9 cellular contexts compared by ENCODE assay signal in genomic region chr1:232211149-232211548, GRCh38.
DNase-seq lines count a peak whose midpoint lies in the region; ATAC-seq, FAIRE-seq and TF ChIP-seq lines count a peak whose summit lies in the region.
"Had no signal": no experiment of that assay in that cellular context is flagged by ENCODE, and none has a peak within 500 bp of the region (broad histone marks: within the 10 kb centered on the region; RNA-seq: fewer than 3 reads in every experiment).

No MANE protein-coding gene starts in this region.

- H3K36me3 Mint-ChIP-seq in osteocyte (ENCODE audit: unreplicated experiment) = no peaks in the 10 kb centered on the region
- no peaks in the 10 kb centered on the region for H3K36me3 Mint-ChIP-seq in activated T-helper 17 cell treated with anti-CD3 and anti-CD28 coated beads, Interleukin-2, amount 50 U/mL, for 72 hours (ENCODE audit: low read depth)

- in situ Hi-C loops in astrocyte of the spinal cord (cut with HindIII; ENCODE audit: low sequenced_read_pairs) = no loop called here

- peaks cover 25% of the 10 kb centered on the region for H3K4me1 Mint-ChIP-seq in osteocyte (ENCODE audit: unreplicated experiment)
- no peaks in the 10 kb centered on the region for H3K4me1 Mint-ChIP-seq in activated T-helper 17 cell treated with anti-CD3 and anti-CD28 coated beads, Interleukin-2, amount 50 U/mL, for 72 hours

- TF ChIP-seq CTCF in astrocyte of the spinal cord (IDR thresholded peaks at IDR 0.05; ENCODE audit: low read depth, low read length) (peak; percentile 47), osteocyte (IDR thresholded peaks at IDR 0.05) (peak; percentile 34)

- no peak overlapping the region for H3K27ac Mint-ChIP-seq in osteocyte (ENCODE audit: unreplicated experiment)
- no peak overlapping the region for H3K27ac Mint-ChIP-seq in activated T-helper 17 cell treated with anti-CD3 and anti-CD28 coated beads, Interleukin-2, amount 50 U/mL, for 72 hours

- no peak overlapping the region for H3K4me3 Mint-ChIP-seq in osteocyte (ENCODE audit: unreplicated experiment)
- no peak overlapping the region for H3K4me3 Mint-ChIP-seq in activated T-helper 17 cell treated with anti-CD3 and anti-CD28 coated beads, Interleukin-2, amount 50 U/mL, for 72 hours

- H3K4me3 ChIP-seq in astrocyte of the spinal cord (ENCODE audit: low read depth, low read length) = no peak overlapping the region
- H3K4me3 ChIP-seq: skin epidermis had no signal

- H3K9me3 Mint-ChIP-seq in osteocyte (ENCODE audit: unreplicated experiment) = no peaks in the 10 kb centered on the region
- H3K9me3 Mint-ChIP-seq in activated T-helper 17 cell treated with anti-CD3 and anti-CD28 coated beads, Interleukin-2, amount 50 U/mL, for 72 hours = no peaks in the 10 kb centered on the region

- FAIRE-seq in urothelium cell line (lab: Jason Lieb, UNC) = no peak

- ATAC-seq in HG03103 (IDR thresholded peaks at IDR 0.05; ENCODE audit: low read depth, unreplicated experiment) (peak; percentile 87), HG03196 (IDR thresholded peaks at IDR 0.05; ENCODE audit: unreplicated experiment) (no peak)
- no peak for ATAC-seq in activated T-helper 17 cell treated with anti-CD3 and anti-CD28 coated beads, Interleukin-2, amount 50 U/mL, for 72 hours (replicated peaks)

- H3K27me3 Mint-ChIP-seq in osteocyte (ENCODE audit: unreplicated experiment) = no peaks in the 10 kb centered on the region
- peaks cover 3% of the 10 kb centered on the region for H3K27me3 Mint-ChIP-seq in activated T-helper 17 cell treated with anti-CD3 and anti-CD28 coated beads, Interleukin-2, amount 50 U/mL, for 72 hours

- DNase-seq in NCI-H748 (lab: John Stamatoyannopoulos, UW; ENCODE audit: unreplicated experiment) (peak; percentile 5), NCI-H748 treated with DMSO at 0.1 percent for 48 hours (lab: John Stamatoyannopoulos, UW) (no peak), astrocyte of the spinal cord (ENCODE audit: low read depth, low spot score) (no peak), osteocyte (ENCODE audit: extremely low spot score, unreplicated experiment) (peak; percentile 63), urothelium cell line (ENCODE audit: low spot score) (no peak)

Comparison
In these comparisons a context has a peak if more than half of its experiments do, and no peak if none do; other contexts are left out.
1. DNase-seq: peak in NCI-H748 (single experiment) and osteocyte (single experiment); none in NCI-H748 treated with DMSO at 0.1 percent for 48 hours (single experiment), astrocyte of the spinal cord (single experiment) and urothelium cell line (single experiment).